8 cellular contexts compared by ENCODE assay signal in genomic region chr13:26707122-26708006, GRCh38. TPM values are rescaled to one million over a fixed set of nuclear protein-coding genes. Genes with fewer than 3 reads are reported as not detected.
DNase-seq lines count a peak whose midpoint lies in the region; ATAC-seq and TF ChIP-seq lines count a peak whose summit lies in the region.

No MANE protein-coding gene starts in this region.

- H3K4me3 ChIP-seq in RWPE2 (ENCODE audit: severe bottlenecking) (no peak overlapping the region), thoracic aorta (no peak overlapping the region)

- no peaks in the 10 kb centered on the region for H3K9me3 ChIP-seq in RWPE2 (ENCODE audit: severe bottlenecking)
- H3K9me3 ChIP-seq in thoracic aorta, result peaks cover 4% of the 10 kb centered on the region

- DNase-seq in Right ventricle myocardium inferior (ENCODE audit: missing footprints), result no peak
- DNase-seq in cardiac septum (ENCODE audit: low spot score), result no peak
- peak; percentile 34 for DNase-seq in MV-4-11 (lab: John Stamatoyannopoulos, UW)
- no peak for DNase-seq in RWPE2 (ENCODE audit: low spot score)
- peak; percentile 80 for DNase-seq in cerebellum (ENCODE audit: low spot score)
- DNase-seq in left colon, result peak in 1 of 2 donors; percentile 18
- DNase-seq in thoracic aorta (ENCODE audit: low spot score), result no peak

- H3K36me3 ChIP-seq in RWPE2 (ENCODE audit: low read depth) (no peaks in the 10 kb centered on the region), thoracic aorta (no peaks in the 10 kb centered on the region)

- TF ChIP-seq CTCF in RWPE2 (IDR thresholded peaks at IDR 0.05; ENCODE audit: poor library complexity, severe bottlenecking) (peak; percentile 49), thoracic aorta (IDR thresholded peaks at IDR 0.05) (peak; percentile 34)

- no peak overlapping the region for H3K27ac ChIP-seq in RWPE2 (ENCODE audit: poor library complexity, severe bottlenecking)
- no peak overlapping the region for H3K27ac ChIP-seq in thoracic aorta

- no peaks in the 10 kb centered on the region for H3K4me1 ChIP-seq in RWPE2 (ENCODE audit: insufficient read depth, poor library complexity, severe bottlenecking)
- H3K4me1 ChIP-seq in thoracic aorta (ENCODE audit: control insufficient read depth in 1 of 2, low read depth in 2 of 2), result no peaks in the 10 kb centered on the region

- H3K27me3 ChIP-seq in RWPE2 (ENCODE audit: insufficient read depth, poor library complexity, severe bottlenecking), result no peaks in the 10 kb centered on the region
- no peaks in the 10 kb centered on the region for H3K27me3 ChIP-seq in thoracic aorta (replicated peaks; ENCODE audit: insufficient read depth)

- intact Hi-C loops in Right ventricle myocardium inferior (cut with DNase I), result loop anchor here (1.0 kb wide), 2 partner anchors 166 to 223 kb away; no protein-coding TSS in a partner anchor
- intact Hi-C loops in cardiac septum (cut with DNase I), result loop anchor here (2.0 kb wide), 2 partner anchors 165 to 223 kb away; no protein-coding TSS in a partner anchor
- intact Hi-C loops in left colon (cut with DNase I, micrococcal nuclease), result loop anchor here in 1 of 2 donors (5.0 kb wide), 1 partner anchor 165 kb away; no protein-coding TSS in a partner anchor

- ATAC-seq in Right ventricle myocardium inferior (peak; percentile 59), RWPE2 (ENCODE audit: low read depth) (peak; percentile 67; the same call in 2 of the 3 replicates), left colon (peak; percentile 71), thoracic aorta (ENCODE audit: insufficient number of reproducible peaks, low FRiP score, low read depth) (no peak), GM18867 (IDR thresholded peaks at IDR 0.05; ENCODE audit: unreplicated experiment) (no peak)

RNA-seq across cellular contexts. Expression of gene GPR12, which starts 53.2 kb away (rescaled TPM):
- total RNA-seq in Right ventricle myocardium inferior (0.19 TPM), cardiac septum (not detected), cerebellum (25.2 TPM), left colon (under 1 TPM; 0.08 to 0.12 TPM), thoracic aorta (1 to 10 TPM in 1 of 2 donors, not detected in 1; 1.2 TPM)

Comparison
In these comparisons a context has a peak if more than half of its experiments do, and no peak if none do; other contexts are left out.
1. ATAC-seq: peak in Right ventricle myocardium inferior (single experiment), RWPE2 (single experiment) and left colon (single experiment); none in thoracic aorta (single experiment) and GM18867 (single experiment).
2. DNase-seq: peak in MV-4-11 (single experiment) and cerebellum (single experiment); none in Right ventricle myocardium inferior (single experiment), cardiac septum (single experiment), RWPE2 (single experiment) and thoracic aorta (single experiment).
3. RNA of gene GPR12, which starts 53.2 kb away (total RNA-seq): 25.2 TPM in cerebellum (single experiment); 1.2 TPM in thoracic aorta, 0.19 TPM in Right ventricle myocardium inferior (single experiment), 0.08 to 0.12 TPM in left colon and not detected in cardiac septum (single experiment); every median in the first group is over 10 times any median in the second.